ENCODE assay signal across 13 cellular contexts in the genomic region with DNA sequence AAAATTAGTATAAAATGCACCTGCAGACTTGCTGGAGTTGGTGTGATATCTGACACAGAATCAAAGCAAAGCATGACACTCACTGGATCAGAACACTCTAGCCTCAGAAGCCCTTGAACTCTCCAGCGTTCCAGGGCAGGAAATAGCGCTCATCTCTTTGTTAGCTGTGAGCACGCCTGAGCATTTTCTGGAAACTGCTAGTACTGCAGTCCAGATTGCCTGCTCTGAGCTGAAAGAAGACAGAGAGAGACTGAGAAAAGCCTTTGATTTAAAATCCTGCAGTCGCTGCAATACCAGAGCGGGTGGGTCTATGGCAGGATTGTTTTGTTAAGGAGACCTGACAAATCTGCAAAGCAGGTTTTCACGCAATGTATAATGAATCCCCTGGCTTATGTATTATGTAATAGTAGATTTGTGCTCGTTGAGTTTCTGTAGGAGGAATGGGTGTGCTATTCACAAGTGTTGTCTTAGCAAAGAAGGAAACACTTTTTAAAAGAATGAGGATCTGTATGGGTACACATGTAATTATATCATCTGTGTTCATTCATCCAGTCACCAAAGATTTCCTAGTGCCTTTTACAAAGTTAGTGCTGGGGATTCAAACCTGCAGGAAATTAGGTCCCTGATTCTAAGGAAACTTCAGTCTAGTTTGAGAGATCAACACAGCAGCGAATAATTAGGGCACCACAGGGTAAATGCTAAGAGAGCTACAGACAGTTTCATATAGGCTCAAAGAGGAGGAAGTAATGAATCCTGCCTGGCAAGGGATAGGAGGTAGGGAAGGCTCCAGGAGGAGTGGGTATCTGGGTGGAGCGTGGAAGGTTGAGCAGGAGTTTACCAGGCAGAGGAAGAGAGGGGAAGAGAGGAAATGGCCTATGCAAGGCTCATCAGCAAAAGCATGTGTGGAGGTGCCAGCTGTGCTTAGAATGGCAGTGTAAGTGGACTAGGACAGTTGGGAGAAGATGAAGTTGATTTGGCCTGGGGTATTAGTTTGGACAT. TPM values are rescaled to one million over a fixed set of nuclear protein-coding genes. Genes with fewer than 3 reads are reported as not detected.
DNase-seq lines count a peak whose midpoint lies in the region; ATAC-seq lines count a peak whose summit lies in the region.
"Had no signal": no experiment of that assay in that cellular context is flagged by ENCODE, and none has a peak within 500 bp of the region (broad histone marks: within the 10 kb centered on the region; RNA-seq: fewer than 3 reads in every experiment).

No MANE protein-coding gene starts in this region.

- peak; percentile 60 for DNase-seq in DMS153 (lab: John Stamatoyannopoulos, UW)
- no peak for DNase-seq in DMS153 treated with DMSO at 0.1 percent for 48 hours (lab: John Stamatoyannopoulos, UW; ENCODE audit: unreplicated experiment)
- DNase-seq in caudate nucleus (lab: John Stamatoyannopoulos, UW), result peak in 48 of 61 donors; percentile 14 to 85 (median 48)
- peak; percentile 23 to 73 for DNase-seq in hippocampal formation (lab: John Stamatoyannopoulos, UW)
- DNase-seq in sciatic nerve (ENCODE audit: low spot score), result no peak
- DNase-seq in stimulated activated naive CD4-positive, alpha-beta T cell (lab: John Stamatoyannopoulos, UW), result no peak
- DNase-seq in NCI-H524 treated with DMSO at 0.1 percent for 48 hours (lab: John Stamatoyannopoulos, UW), result no peak
- DNase-seq: 8988T; activated CD8-positive, alpha-beta T cell treated with anti-CD3 and anti-CD28 coated beads for 36 hours; activated naive CD8-positive, alpha-beta T cell treated with anti-CD3 and anti-CD28 coated beads, Interleukin-2, amount 10 ng/mL, durations not matched to agents 7 days and 5 days; NCI-H774; stimulated activated naive CD4-positive, alpha-beta T cell treated with Interleukin-2 at 50 U/mL for 16 hours had no signal

- ATAC-seq in sciatic nerve (peak; percentile 88), GM18867 (IDR thresholded peaks at IDR 0.05; ENCODE audit: unreplicated experiment) (no peak)
- ATAC-seq: activated CD8-positive, alpha-beta T cell treated with anti-CD3 and anti-CD28 coated beads for 36 hours had no signal

- intact Hi-C loops in sciatic nerve (cut with DNase I), result no loop called here

- H3K27ac ChIP-seq in caudate nucleus (ENCODE audit: low read depth, low read length), result peak overlapping the region; percentile 78

RNA-seq across cellular contexts. Expression of a gene that starts 26.1 kb away (rescaled TPM):
- total RNA-seq in sciatic nerve, result 178 TPM

Comparison
In these comparisons a context has a peak if more than half of its experiments do, and no peak if none do; other contexts are left out.
1. DNase-seq: peak in DMS153 (single experiment), caudate nucleus (48 of 61) and hippocampal formation (2 of 2); none in DMS153 treated with DMSO at 0.1 percent for 48 hours (single experiment), sciatic nerve (single experiment), stimulated activated naive CD4-positive, alpha-beta T cell (0 of 6) and NCI-H524 treated with DMSO at 0.1 percent for 48 hours (single experiment).